Comparison of ENCODE assay signal across 26 cellular contexts in genomic region chr2:157158111-157158510, GRCh38.
DNase-seq lines count a peak whose midpoint lies in the region; ATAC-seq and TF ChIP-seq lines count a peak whose summit lies in the region.
"Had no signal": no experiment of that assay in that cellular context is flagged by ENCODE, and none has a peak within 500 bp of the region (broad histone marks: within the 10 kb centered on the region; RNA-seq: fewer than 3 reads in every experiment).

No MANE protein-coding gene starts in this region.

- no peak for TF ChIP-seq CTCF in RWPE2 (IDR thresholded peaks at IDR 0.05; ENCODE audit: poor library complexity, severe bottlenecking)

- peak; percentile 80 for ATAC-seq in RWPE2 (ENCODE audit: low read depth)
- ATAC-seq: activated naive CD8-positive, alpha-beta T cell treated with anti-CD3 and anti-CD28 coated beads, Interleukin-2, amount 50 U/mL, for 24 hours; esophagus mucosa; heart right ventricle; T-cell had no signal

- DNase-seq in HCEC 1CT (peak; percentile 81), RWPE2 (ENCODE audit: low spot score) (no peak), dermis blood vessel endothelial cell (peak; percentile 55), kidney tubule cell (ENCODE audit: low spot score) (peak; percentile 5), SHP77 treated with DMSO at 0.1 percent for 48 hours (lab: John Stamatoyannopoulos, UW) (no peak), neuronal stem cell (ENCODE audit: low spot score) (no peak)
- no peak for DNase-seq in activated CD4-positive, alpha-beta T cell treated with anti-CD3 and anti-CD28 coated beads for 4 hours
- no peak for DNase-seq in activated T-cell treated with anti-CD3 and anti-CD28 coated beads, Interleukin-2, amount 50 U/mL, for 48 hours
- DNase-seq: activated CD4-positive, alpha-beta T cell treated with anti-CD3 and anti-CD28 coated beads, Interleukin-2, amount 50 U/mL, for 1 hour; activated effector memory CD4-positive, alpha-beta T cell treated with anti-CD3 and anti-CD28 coated beads, Interleukin-2, amount 50 U/mL, for 16 hours; activated naive CD8-positive, alpha-beta T cell treated with anti-CD3 and anti-CD28 coated beads, Interleukin-2, amount 50 U/mL, for 24 hours; CD4-positive, alpha-beta T cell; cerebellar nuclear complex; DMS53; effector CD4-positive, alpha-beta T cell; GOT3; heart right ventricle; immature natural killer cell; KBM-7; NCI-H1092; NCI-H2029; stomach; T-cell; trophoblast cell had no signal

- H3K4me3 ChIP-seq in RWPE2 (ENCODE audit: severe bottlenecking), result no peak overlapping the region
- H3K4me3 ChIP-seq in neuronal stem cell (ENCODE audit: low read length in 2 of 2), result no peak overlapping the region
- H3K4me3 ChIP-seq: heart right ventricle, neural progenitor cell, stomach had no signal

- no peak overlapping the region for H3K23ac ChIP-seq in neuronal stem cell (ENCODE audit: low read depth, low read length, poor library complexity)

- H2BK12ac ChIP-seq in neuronal stem cell (ENCODE audit: low read length), result no peak overlapping the region

- no peak overlapping the region for H2BK15ac ChIP-seq in neuronal stem cell (ENCODE audit: low read length)

- H3K14ac ChIP-seq in neuronal stem cell (ENCODE audit: low read length), result no peak overlapping the region

- H3K27me3 ChIP-seq in RWPE2 (ENCODE audit: insufficient read depth, poor library complexity, severe bottlenecking) (no peaks in the 10 kb centered on the region), neuronal stem cell (ENCODE audit: control insufficient read depth in 3 of 3, insufficient read depth in 3 of 3, low read depth in 1 of 3, low read length in 3 of 3) (no peaks in the 10 kb centered on the region)
- H3K27me3 ChIP-seq: heart right ventricle, neural progenitor cell, stomach had no signal

- H2AFZ ChIP-seq in neuronal stem cell (ENCODE audit: low read length), result no peak overlapping the region
- H2AFZ ChIP-seq: neural progenitor cell had no signal

- H3K4me1 ChIP-seq in RWPE2 (ENCODE audit: insufficient read depth, poor library complexity, severe bottlenecking), result peaks cover 6% of the 10 kb centered on the region
- peaks cover 0 to 3% of the 10 kb centered on the region in 2 donors for H3K4me1 ChIP-seq in neuronal stem cell (ENCODE audit: control insufficient read depth in 2 of 2, insufficient read depth in 1 of 2, low read depth in 1 of 2, low read length in 2 of 2)
- H3K4me1 ChIP-seq: heart right ventricle, neural progenitor cell, stomach had no signal

- H2AK5ac ChIP-seq in neuronal stem cell (ENCODE audit: low read depth, low read length), result no peak overlapping the region

- H3K9me3 ChIP-seq in RWPE2 (ENCODE audit: severe bottlenecking) (no peaks in the 10 kb centered on the region), neuronal stem cell (replicated peaks in 1 of 2; ENCODE audit: control insufficient read depth in 2 of 2, insufficient read depth in 1 of 2, low read depth in 1 of 2, low read length in 2 of 2) (no peaks in the 10 kb centered on the region)
- H3K9me3 ChIP-seq: stomach had no signal

- H3K79me1 ChIP-seq in neuronal stem cell (ENCODE audit: low read depth, low read length), result no peaks in the 10 kb centered on the region

- H3K4ac ChIP-seq in neuronal stem cell (ENCODE audit: low read length), result no peak overlapping the region

- no peak overlapping the region for H2BK120ac ChIP-seq in neuronal stem cell (ENCODE audit: low read depth, low read length)

- no peak overlapping the region for H2BK5ac ChIP-seq in neuronal stem cell (ENCODE audit: low read length)

- no peak overlapping the region for H3K9ac ChIP-seq in neuronal stem cell (ENCODE audit: low read depth, low read length, poor library complexity)
- H3K9ac ChIP-seq: neural progenitor cell had no signal

- WGBS in neuronal stem cell (ENCODE audit: extremely low coverage in 2 of 2, insufficient read length in 2 of 2, insufficient replicate concordance in 1 of 2), 2 donors, result no CpG with 5 or more reads among the region's 1 CpG

- no peak overlapping the region for H3K4me2 ChIP-seq in neuronal stem cell (ENCODE audit: insufficient read depth, low read length, poor library complexity, severe bottlenecking)
- H3K4me2 ChIP-seq: neural progenitor cell had no signal

- no peak overlapping the region for H4K91ac ChIP-seq in neuronal stem cell (ENCODE audit: low read depth, low read length, poor library complexity)

- H3K27ac ChIP-seq in RWPE2 (ENCODE audit: poor library complexity, severe bottlenecking) (no peak overlapping the region), neuronal stem cell (replicated peaks; ENCODE audit: low read length) (no peak overlapping the region)
- H3K27ac ChIP-seq: heart right ventricle, neural progenitor cell, stomach had no signal

- no peak overlapping the region for H4K8ac ChIP-seq in neuronal stem cell (ENCODE audit: low read depth, low read length)

- no peak overlapping the region for H3K18ac ChIP-seq in neuronal stem cell (ENCODE audit: low read length)

- H3K36me3 ChIP-seq in RWPE2 (ENCODE audit: low read depth) (no peaks in the 10 kb centered on the region), neuronal stem cell (replicated peaks in 1 of 2; ENCODE audit: control insufficient read depth in 2 of 2, insufficient read depth in 2 of 2, low read length in 2 of 2) (no peaks in the 10 kb centered on the region)
- H3K36me3 ChIP-seq: heart right ventricle, neural progenitor cell, stomach had no signal

Comparison
In these comparisons a context has a peak if more than half of its experiments do, and no peak if none do; other contexts are left out.
1. DNase-seq: peak in HCEC 1CT (single experiment), dermis blood vessel endothelial cell (single experiment) and kidney tubule cell (single experiment); none in RWPE2 (single experiment), activated CD4-positive, alpha-beta T cell treated with anti-CD3 and anti-CD28 coated beads for 4 hours (0 of 2), activated T-cell treated with anti-CD3 and anti-CD28 coated beads, Interleukin-2, amount 50 U/mL, for 48 hours (0 of 2), SHP77 treated with DMSO at 0.1 percent for 48 hours (single experiment) and neuronal stem cell (single experiment).